Comparison of ENCODE assay signal across 1 cellular context in the genomic region with DNA sequence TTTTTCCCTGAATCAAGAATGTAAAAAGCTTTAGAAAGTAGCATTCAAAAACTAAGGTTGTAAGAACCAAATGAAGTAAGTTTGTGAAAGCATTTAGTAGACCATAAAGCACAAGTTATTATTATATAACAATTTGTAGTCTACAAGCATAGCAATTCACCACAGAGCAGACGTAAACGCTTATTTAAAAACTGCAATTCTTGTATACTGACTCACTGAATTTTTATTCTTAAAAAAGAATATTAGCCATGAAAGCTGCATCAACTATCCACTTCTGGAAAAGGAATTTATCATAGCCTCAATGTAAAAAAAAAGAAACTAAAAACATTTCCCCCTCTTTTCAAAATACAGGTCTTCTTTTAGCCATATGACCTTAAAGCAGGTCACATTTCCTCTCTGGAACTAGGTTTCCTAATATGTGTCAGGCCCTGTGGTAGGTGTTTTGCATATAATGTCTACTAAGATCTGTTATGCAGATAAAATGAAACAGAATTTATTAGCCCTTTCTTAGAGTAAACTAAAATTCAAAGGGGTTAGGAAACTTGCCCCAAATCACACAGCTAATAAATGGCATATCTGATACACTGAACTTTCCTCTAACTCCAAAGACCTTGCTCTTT.
TF ChIP-seq lines count a peak whose summit lies in the region.

No MANE protein-coding gene starts in this region.

TF ChIP-seq in HEK293, 187 proteins besides CTCF, POLR2A, EP300 and RAD21 (continued from another document):
- TF ChIP-seq, protein P1, sequence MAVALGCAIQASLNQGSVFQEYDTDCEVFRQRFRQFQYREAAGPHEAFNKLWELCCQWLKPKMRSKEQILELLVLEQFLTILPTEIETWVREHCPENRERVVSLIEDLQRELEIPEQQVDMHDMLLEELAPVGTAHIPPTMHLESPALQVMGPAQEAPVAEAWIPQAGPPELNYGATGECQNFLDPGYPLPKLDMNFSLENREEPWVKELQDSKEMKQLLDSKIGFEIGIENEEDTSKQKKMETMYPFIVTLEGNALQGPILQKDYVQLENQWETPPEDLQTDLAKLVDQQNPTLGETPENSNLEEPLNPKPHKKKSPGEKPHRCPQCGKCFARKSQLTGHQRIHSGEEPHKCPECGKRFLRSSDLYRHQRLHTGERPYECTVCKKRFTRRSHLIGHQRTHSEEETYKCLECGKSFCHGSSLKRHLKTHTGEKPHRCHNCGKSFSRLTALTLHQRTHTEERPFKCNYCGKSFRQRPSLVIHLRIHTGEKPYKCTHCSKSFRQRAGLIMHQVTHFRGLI (tag by site-specific recombination; IDR thresholded peaks at IDR 0.05), result no peak
- no peak for TF ChIP-seq ZSCAN30 (tag by site-specific recombination; IDR thresholded peaks at IDR 0.05)
- TF ChIP-seq, protein P2, sequence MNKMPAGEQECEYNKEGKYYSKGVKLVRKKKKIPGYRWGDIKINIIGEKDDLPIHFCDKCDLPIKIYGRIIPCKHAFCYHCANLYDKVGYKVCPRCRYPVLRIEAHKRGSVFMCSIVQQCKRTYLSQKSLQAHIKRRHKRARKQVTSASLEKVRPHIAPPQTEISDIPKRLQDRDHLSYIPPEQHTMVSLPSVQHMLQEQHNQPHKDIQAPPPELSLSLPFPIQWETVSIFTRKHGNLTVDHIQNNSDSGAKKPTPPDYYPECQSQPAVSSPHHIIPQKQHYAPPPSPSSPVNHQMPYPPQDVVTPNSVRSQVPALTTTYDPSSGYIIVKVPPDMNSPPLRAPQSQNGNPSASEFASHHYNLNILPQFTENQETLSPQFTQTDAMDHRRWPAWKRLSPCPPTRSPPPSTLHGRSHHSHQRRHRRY (tag by site-specific recombination; IDR thresholded peaks at IDR 0.05), result no peak
- TF ChIP-seq GFI1B (tag by site-specific recombination; IDR thresholded peaks at IDR 0.05), result no peak
- no peak for TF ChIP-seq ZNF146 (tag by site-specific recombination; IDR thresholded peaks at IDR 0.05)
- no peak for TF ChIP-seq ZNF624 (tag by site-specific recombination; IDR thresholded peaks at IDR 0.05)
- TF ChIP-seq HOXD13 (CRISPR knock-in tag; IDR thresholded peaks at IDR 0.05; ENCODE audit: borderline replicate concordance), result no peak
- no peak for TF ChIP-seq KLF1 (tag by site-specific recombination; IDR thresholded peaks at IDR 0.05)
